In genomic region chr20:58868795-58869194, GRCh38 we compare ENCODE assay signal across 10 cellular contexts. TPM values are rescaled to one million over a fixed set of nuclear protein-coding genes. Genes with fewer than 3 reads are reported as not detected.
DNase-seq lines count a peak whose midpoint lies in the region; ATAC-seq and TF ChIP-seq lines count a peak whose summit lies in the region.
"Had no signal": no experiment of that assay in that cellular context is flagged by ENCODE, and none has a peak within 500 bp of the region (broad histone marks: within the 10 kb centered on the region; RNA-seq: fewer than 3 reads in every experiment).

No MANE protein-coding gene starts in this region.

- no peaks in the 10 kb centered on the region for H3K36me3 Mint-ChIP-seq in mesothelial cell of epicardium
- H3K36me3 Mint-ChIP-seq in activated CD4-positive, alpha-beta T cell treated with anti-CD3 and anti-CD28 coated beads, Interleukin-2, amount 10 ng/mL, durations not matched to agents 7 days and 5 days (ENCODE audit: low read depth) = no peaks in the 10 kb centered on the region

- DNase-seq in COLO668 (lab: John Stamatoyannopoulos, UW; ENCODE audit: unreplicated experiment) (peak; percentile 12), KBM-7 (peak; percentile 37), astrocyte of the cerebellum (ENCODE audit: low read depth) (no peak), mesothelial cell of epicardium (ENCODE audit: low spot score in 2 of 2, unreplicated experiment in 2 of 2) (no peak), GF-D8 (lab: John Stamatoyannopoulos, UW) (no peak), HEK293T (ENCODE audit: extremely low spot score) (no peak)
- no peak for DNase-seq in activated CD4-positive, alpha-beta T cell treated with anti-CD3 and anti-CD28 coated beads, Interleukin-2, amount 10 ng/mL, durations not matched to agents 7 days and 5 days
- no peak for DNase-seq in stimulated activated naive CD8-positive, alpha-beta T cell treated with anti-CD3 and anti-CD28 coated beads, Interleukin-15, Interleukin-2, amounts not matched to agents 100 U/mL and 50 U/mL, for 24 hours
- DNase-seq: activated B cell treated with CpG ODN at 0.5 μM for 24 hours, NCI-H345 had no signal

- TF ChIP-seq CTCF in astrocyte of the cerebellum (IDR thresholded peaks at IDR 0.05; ENCODE audit: low read depth, low read length, missing control alignments) (peak; percentile 49), mesothelial cell of epicardium (IDR thresholded peaks at IDR 0.05; ENCODE audit: unreplicated experiment) (peak; percentile 15)

- no peaks in the 10 kb centered on the region for H3K27me3 Mint-ChIP-seq in mesothelial cell of epicardium (ENCODE audit: low read depth)
- H3K27me3 Mint-ChIP-seq in activated CD4-positive, alpha-beta T cell treated with anti-CD3 and anti-CD28 coated beads, Interleukin-2, amount 10 ng/mL, durations not matched to agents 7 days and 5 days = peaks cover 12% of the 10 kb centered on the region
- H3K27me3 Mint-ChIP-seq: activated B cell treated with CpG ODN at 0.5 μM for 24 hours had no signal

- H3K4me1 Mint-ChIP-seq in mesothelial cell of epicardium = peaks cover 12% of the 10 kb centered on the region
- peaks cover 13% of the 10 kb centered on the region for H3K4me1 Mint-ChIP-seq in activated CD4-positive, alpha-beta T cell treated with anti-CD3 and anti-CD28 coated beads, Interleukin-2, amount 10 ng/mL, durations not matched to agents 7 days and 5 days

- peak overlapping the region; percentile 22 for H3K4me3 Mint-ChIP-seq in mesothelial cell of epicardium
- H3K4me3 Mint-ChIP-seq in activated CD4-positive, alpha-beta T cell treated with anti-CD3 and anti-CD28 coated beads, Interleukin-2, amount 10 ng/mL, durations not matched to agents 7 days and 5 days = no peak overlapping the region
- H3K4me3 Mint-ChIP-seq: activated B cell treated with CpG ODN at 0.5 μM for 24 hours had no signal

- no peak overlapping the region for H3K4me3 ChIP-seq in astrocyte of the cerebellum (ENCODE audit: low read depth, low read length)

- ATAC-seq in stimulated activated naive CD8-positive, alpha-beta T cell treated with anti-CD3 and anti-CD28 coated beads, Interleukin-15, Interleukin-2, amounts not matched to agents 100 U/mL and 50 U/mL, for 24 hours = no peak

- in situ Hi-C loops in KBM-7 (cut with MboI; ENCODE audit: low pct_unique_long_range_greater_than_20kb, low sequenced_read_pairs) (loop anchor here (25.0 kb wide), 2 partner anchors 344 to 544 kb away; no protein-coding TSS in a partner anchor), astrocyte of the cerebellum (cut with HindIII; ENCODE audit: low sequenced_read_pairs) (loop anchor here (25.0 kb wide), 1 partner anchor 619 kb away; no protein-coding TSS in a partner anchor)

- no peaks in the 10 kb centered on the region for H3K9me3 Mint-ChIP-seq in mesothelial cell of epicardium
- H3K9me3 Mint-ChIP-seq in activated CD4-positive, alpha-beta T cell treated with anti-CD3 and anti-CD28 coated beads, Interleukin-2, amount 10 ng/mL, durations not matched to agents 7 days and 5 days = no peaks in the 10 kb centered on the region
- H3K9me3 Mint-ChIP-seq: activated B cell treated with CpG ODN at 0.5 μM for 24 hours had no signal

- POLR2A ChIA-PET in activated CD4-positive, alpha-beta T cell treated with anti-CD3 and anti-CD28 coated beads, Interleukin-2, amount 10 ng/mL, durations not matched to agents 7 days and 5 days (lab: Charles Lee) = no interaction called here
- POLR2A ChIA-PET in HEK293T (lab: Yijun Ruan, JAX) = no interaction called here

- CTCF ChIA-PET in activated CD4-positive, alpha-beta T cell treated with anti-CD3 and anti-CD28 coated beads, Interleukin-2, amount 10 ng/mL, durations not matched to agents 7 days and 5 days (lab: Charles Lee) = no interaction called here
- CTCF ChIA-PET in HEK293T (lab: Yijun Ruan, JAX) = no interaction called here

- H3K27ac Mint-ChIP-seq in mesothelial cell of epicardium = peak overlapping the region; percentile 53
- H3K27ac Mint-ChIP-seq in activated CD4-positive, alpha-beta T cell treated with anti-CD3 and anti-CD28 coated beads, Interleukin-2, amount 10 ng/mL, durations not matched to agents 7 days and 5 days = no peak overlapping the region
- H3K27ac Mint-ChIP-seq: activated B cell treated with CpG ODN at 0.5 μM for 24 hours had no signal

TF ChIP-seq in HEK293T, 16 proteins besides CTCF, POLR2A, EP300 and RAD21:
- TF ChIP-seq, protein P1, sequence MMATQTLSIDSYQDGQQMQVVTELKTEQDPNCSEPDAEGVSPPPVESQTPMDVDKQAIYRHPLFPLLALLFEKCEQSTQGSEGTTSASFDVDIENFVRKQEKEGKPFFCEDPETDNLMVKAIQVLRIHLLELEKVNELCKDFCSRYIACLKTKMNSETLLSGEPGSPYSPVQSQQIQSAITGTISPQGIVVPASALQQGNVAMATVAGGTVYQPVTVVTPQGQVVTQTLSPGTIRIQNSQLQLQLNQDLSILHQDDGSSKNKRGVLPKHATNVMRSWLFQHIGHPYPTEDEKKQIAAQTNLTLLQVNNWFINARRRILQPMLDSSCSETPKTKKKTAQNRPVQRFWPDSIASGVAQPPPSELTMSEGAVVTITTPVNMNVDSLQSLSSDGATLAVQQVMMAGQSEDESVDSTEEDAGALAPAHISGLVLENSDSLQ (IDR thresholded peaks at IDR 0.05) = no peak
- no peak for TF ChIP-seq ZNF384 (IDR thresholded peaks at IDR 0.05)
- TF ChIP-seq TARDBP (IDR thresholded peaks at IDR 0.05) = no peak

RNA-seq across cellular contexts. Expression of gene GNAS, which starts 16.3 kb away (rescaled TPM):
- total RNA-seq in mesothelial cell of epicardium = 1,218 to 1,240 TPM (median 1,226 TPM) in 3 replicates
- 1,000 to 10,000 TPM; 1,022 to 1,326 TPM for total RNA-seq in activated CD4-positive, alpha-beta T cell treated with anti-CD3 and anti-CD28 coated beads, Interleukin-2, amount 10 ng/mL, durations not matched to agents 7 days and 5 days

RNA-seq across cellular contexts. Expression of gene GNAS-AS1, which starts 18.1 kb away (rescaled TPM):
- 5.8 to 6.3 TPM (median 5.9 TPM) in 3 replicates for total RNA-seq in mesothelial cell of epicardium
- total RNA-seq in activated CD4-positive, alpha-beta T cell treated with anti-CD3 and anti-CD28 coated beads, Interleukin-2, amount 10 ng/mL, durations not matched to agents 7 days and 5 days = 1 to 10 TPM in 1 of 2 experiments, under 1 TPM in 1; 0.96 to 1.5 TPM

Comparison
In these comparisons a context has a peak if more than half of its experiments do, and no peak if none do; other contexts are left out.
1. DNase-seq: peak in COLO668 (single experiment) and KBM-7 (single experiment); none in astrocyte of the cerebellum (single experiment), mesothelial cell of epicardium (0 of 2), activated CD4-positive, alpha-beta T cell treated with anti-CD3 and anti-CD28 coated beads, Interleukin-2, amount 10 ng/mL, durations not matched to agents 7 days and 5 days (single experiment), stimulated activated naive CD8-positive, alpha-beta T cell treated with anti-CD3 and anti-CD28 coated beads, Interleukin-15, Interleukin-2, amounts not matched to agents 100 U/mL and 50 U/mL, for 24 hours (single experiment), GF-D8 (single experiment) and HEK293T (single experiment).